In the genomic region with DNA sequence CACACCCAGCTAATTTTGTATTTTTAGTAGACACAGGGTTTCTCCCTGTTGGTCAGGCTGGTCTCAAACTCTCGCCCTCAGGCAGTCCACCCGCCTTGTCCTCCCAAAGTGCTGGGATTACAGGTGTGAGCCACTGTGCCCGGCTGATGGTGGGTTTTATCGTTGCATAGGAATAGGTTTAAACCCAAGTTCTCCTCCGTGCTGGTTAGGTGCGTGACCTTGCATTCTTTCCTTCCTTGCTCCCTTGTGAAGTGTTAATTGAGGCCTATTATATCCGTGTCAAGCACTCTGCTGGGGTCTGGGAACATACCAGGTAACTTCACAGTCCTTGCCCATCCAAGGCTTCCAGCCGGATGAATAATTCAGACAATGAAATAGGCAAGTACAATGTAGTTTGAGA, we compare ENCODE assay signal across 19 cellular contexts.
"Had no signal": no experiment of that assay in that cellular context is flagged by ENCODE, and none has a peak within 500 bp of the region (broad histone marks: within the 10 kb centered on the region; RNA-seq: fewer than 3 reads in every experiment).

No MANE protein-coding gene starts in this region.

- H3K9me3 Mint-ChIP-seq: naive thymus-derived CD8-positive, alpha-beta T cell had no signal

- DNase-seq: effector memory CD4-positive, alpha-beta T cell; esophagus squamous epithelium; foreskin fibroblast; glutamatergic neuron; kidney glomerular epithelial cell; mammary epithelial cell; mucosa of descending colon; naive thymus-derived CD8-positive, alpha-beta T cell; small intestine; stimulated activated CD4-positive, alpha-beta T cell treated with anti-CD3 and anti-CD28 coated beads, Interleukin-12 subunit alpha, Interleukin-12 subunit beta, amount 100 ng/mL, for 4 hours; stimulated activated naive CD4-positive, alpha-beta T cell; stomach; substantia nigra; transverse colon had no signal

- H3K27ac ChIP-seq: esophagus squamous epithelium, gastroesophageal sphincter, neutrophil, right atrium auricular region, stomach, thoracic aorta, transverse colon had no signal

- H3K4me3 ChIP-seq: esophagus squamous epithelium, gastroesophageal sphincter, mucosa of descending colon, right atrium auricular region, stomach, thoracic aorta, transverse colon had no signal

- H3K9me3 ChIP-seq: esophagus squamous epithelium, gastroesophageal sphincter, mucosa of descending colon, neutrophil, right atrium auricular region, stomach, thoracic aorta, transverse colon had no signal

- H3K36me3 Mint-ChIP-seq: naive thymus-derived CD8-positive, alpha-beta T cell had no signal

- H3K4me3 Mint-ChIP-seq: naive thymus-derived CD8-positive, alpha-beta T cell had no signal

- H3K4me1 ChIP-seq: esophagus squamous epithelium, gastroesophageal sphincter, right atrium auricular region, transverse colon had no signal

- H3K27me3 ChIP-seq: esophagus squamous epithelium, gastroesophageal sphincter, neutrophil, right atrium auricular region, stomach, transverse colon had no signal

- H3K36me3 ChIP-seq: esophagus squamous epithelium, gastroesophageal sphincter, neutrophil, right atrium auricular region, stomach, thoracic aorta, transverse colon had no signal

- ATAC-seq: gastroesophageal sphincter; left lobe of liver; mucosa of descending colon; naive thymus-derived CD8-positive, alpha-beta T cell had no signal

- H3K27ac Mint-ChIP-seq: naive thymus-derived CD8-positive, alpha-beta T cell had no signal
